ENCODE assay signal across 11 cellular contexts in genomic region chr9:133349965-133350624, GRCh38. TPM values are rescaled to one million over a fixed set of nuclear protein-coding genes. Genes with fewer than 3 reads are reported as not detected.
DNase-seq lines count a peak whose midpoint lies in the region; ATAC-seq, FAIRE-seq and TF ChIP-seq lines count a peak whose summit lies in the region.
"Had no signal": no experiment of that assay in that cellular context is flagged by ENCODE, and none has a peak within 500 bp of the region (broad histone marks: within the 10 kb centered on the region; RNA-seq: fewer than 3 reads in every experiment).

No MANE protein-coding gene starts in this region.

- H3K27ac ChIP-seq in mesenchymal stem cell (ENCODE audit: low read length, poor library complexity, severe bottlenecking) = no peak overlapping the region
- no peak overlapping the region for H3K27ac ChIP-seq in suprapubic skin
- H3K27ac ChIP-seq: SJSA1 had no signal

- H3K27me3 ChIP-seq in mesenchymal stem cell (ENCODE audit: control insufficient read depth in 1 of 2, insufficient read depth in 1 of 2, low read length in 2 of 2) (no peaks in the 10 kb centered on the region), suprapubic skin (no peaks in the 10 kb centered on the region)
- H3K27me3 ChIP-seq: SJSA1 had no signal

- no peak overlapping the region for H4K8ac ChIP-seq in mesenchymal stem cell (ENCODE audit: low read length)

- H3K4me1 Mint-ChIP-seq in CD14-positive monocyte (peaks cover 41% of the 10 kb centered on the region), HFFc6 (ENCODE audit: low read depth) (peaks cover 34% of the 10 kb centered on the region)

- no peak overlapping the region for H3K4ac ChIP-seq in mesenchymal stem cell (ENCODE audit: low read depth in 1 of 2, low read length in 2 of 2)

- in situ Hi-C loops in G401 (cut with HindIII; ENCODE audit: low sequenced_read_pairs) = no loop called here

- peak overlapping the region in 1 of 2 experiments; percentile 9 for H3K23ac ChIP-seq in mesenchymal stem cell (ENCODE audit: low read length in 2 of 2)

- intact Hi-C loops in CD14-positive monocyte (cut with micrococcal nuclease) = no loop called here

- no peak for DNase-seq in CD14-positive monocyte (ENCODE audit: low spot score)
- no peak for DNase-seq in HFFc6
- DNase-seq in activated naive CD4-positive, alpha-beta T cell treated with anti-CD3 and anti-CD28 coated beads, Interleukin-2, amount 50 U/mL, for 72 hours (ENCODE audit: low spot score in 2 of 2) = no peak
- no peak for DNase-seq in mesenchymal stem cell
- no peak for DNase-seq in G401 (ENCODE audit: low spot score)
- no peak for DNase-seq in suprapubic skin (ENCODE audit: low spot score in 2 of 2)
- no peak for DNase-seq in GM19239 (ENCODE audit: insufficient read length, low spot score)

- TF ChIP-seq POLR2A in suprapubic skin (IDR thresholded peaks at IDR 0.05) = no peak

- no peak for ATAC-seq in activated naive CD4-positive, alpha-beta T cell treated with anti-CD3 and anti-CD28 coated beads, Interleukin-2, amount 50 U/mL, for 72 hours
- no peak for ATAC-seq in HG03135 (IDR thresholded peaks at IDR 0.05; ENCODE audit: unreplicated experiment)

- H2BK5ac ChIP-seq in mesenchymal stem cell (ENCODE audit: low read depth, low read length, poor library complexity, severe bottlenecking) = no peak overlapping the region

- peaks cover 66 to 69% of the 10 kb centered on the region in 2 experiments for H3K36me3 ChIP-seq in mesenchymal stem cell (ENCODE audit: control insufficient read depth in 1 of 2, insufficient read depth in 2 of 2, low read depth in 1 of 2, low read length in 2 of 2)
- H3K36me3 ChIP-seq in suprapubic skin = peaks cover 53% of the 10 kb centered on the region

- 93% methylated on average over 15 of the region's 15 CpGs for WGBS in mesenchymal stem cell
- 78% methylated on average over 15 of the region's 15 CpGs for WGBS in suprapubic skin

- TF ChIP-seq EP300 in suprapubic skin (IDR thresholded peaks at IDR 0.05) = no peak

- H3K27ac Mint-ChIP-seq in CD14-positive monocyte = peak overlapping the region in 4 of 7 donors; percentile 37 to 94 (median 47)
- H3K27ac Mint-ChIP-seq in HFFc6 = peak overlapping the region; percentile 98
- peak overlapping the region; percentile 98 to 100 for H3K27ac Mint-ChIP-seq in activated naive CD4-positive, alpha-beta T cell treated with anti-CD3 and anti-CD28 coated beads, Interleukin-2, amount 50 U/mL, for 72 hours

- H4K91ac ChIP-seq in mesenchymal stem cell (ENCODE audit: low read length) = no peak overlapping the region

- no peak overlapping the region for H2BK15ac ChIP-seq in mesenchymal stem cell (ENCODE audit: low read depth, poor library complexity, severe bottlenecking)

- H3K36me3 Mint-ChIP-seq in CD14-positive monocyte (peaks cover 57 to 70% of the 10 kb centered on the region in 2 donors), HFFc6 (ENCODE audit: low read depth) (peaks cover 40% of the 10 kb centered on the region)
- H3K36me3 Mint-ChIP-seq in activated naive CD4-positive, alpha-beta T cell treated with anti-CD3 and anti-CD28 coated beads, Interleukin-2, amount 50 U/mL, for 72 hours = peaks cover 32 to 39% of the 10 kb centered on the region in 2 donors

- peak overlapping the region; percentile 100 for H3K9ac ChIP-seq in mesenchymal stem cell (ENCODE audit: low read length)

- TF ChIP-seq CTCF in CD14-positive monocyte (IDR thresholded peaks at IDR 0.05) (no peak), HFFc6 (IDR thresholded peaks at IDR 0.05) (no peak), suprapubic skin (IDR thresholded peaks at IDR 0.05) (no peak)

- H3K9me3 ChIP-seq in mesenchymal stem cell (ENCODE audit: control insufficient read depth, low read length) (no peaks in the 10 kb centered on the region), suprapubic skin (no peaks in the 10 kb centered on the region)
- H3K9me3 ChIP-seq: SJSA1 had no signal

- no peak overlapping the region for H2BK12ac ChIP-seq in mesenchymal stem cell (ENCODE audit: low read length in 2 of 2)

- peaks cover 25% of the 10 kb centered on the region for H3K79me1 ChIP-seq in mesenchymal stem cell (replicated peaks; ENCODE audit: low read length, poor library complexity, severe bottlenecking)

- peak overlapping the region; percentile 1 for H3K4me2 ChIP-seq in mesenchymal stem cell (ENCODE audit: low read length, poor library complexity, severe bottlenecking)

- no peak overlapping the region for H3K18ac ChIP-seq in mesenchymal stem cell (ENCODE audit: low read depth in 1 of 2, low read length in 2 of 2)

- H3K4me3 ChIP-seq in mesenchymal stem cell (ENCODE audit: insufficient read depth in 1 of 2, low read depth in 1 of 2, low read length in 2 of 2) (peak overlapping the region in 1 of 2 experiments; percentile 99), suprapubic skin (no peak overlapping the region)

- H3K9me3 Mint-ChIP-seq in CD14-positive monocyte (peaks cover 0 to 6% (median 0%) of the 10 kb centered on the region in 7 donors), HFFc6 (peaks cover 8% of the 10 kb centered on the region; the same call in 1 of the 2 replicates)
- no peaks in the 10 kb centered on the region for H3K9me3 Mint-ChIP-seq in activated naive CD4-positive, alpha-beta T cell treated with anti-CD3 and anti-CD28 coated beads, Interleukin-2, amount 50 U/mL, for 72 hours
- H3K9me3 Mint-ChIP-seq: IgD-negative memory B cell had no signal

- FAIRE-seq in GM19239 (lab: Jason Lieb, UNC) = no peak
- FAIRE-seq: urothelium cell line had no signal

- peaks cover 0 to 2% (median 0%) of the 10 kb centered on the region in 3 donors for H3K27me3 Mint-ChIP-seq in CD14-positive monocyte (ENCODE audit: low read depth in 3 of 3)
- peaks cover 14% of the 10 kb centered on the region for H3K27me3 Mint-ChIP-seq in HFFc6 (ENCODE audit: insufficient read depth)
- H3K27me3 Mint-ChIP-seq: IgD-negative memory B cell had no signal

- H3K4me1 ChIP-seq in mesenchymal stem cell (ENCODE audit: control insufficient read depth, insufficient read depth, low read depth, low read length) (peaks cover 24% of the 10 kb centered on the region), suprapubic skin (peaks cover 50% of the 10 kb centered on the region)

- H3K4me3 Mint-ChIP-seq in CD14-positive monocyte = no peak overlapping the region
- H3K4me3 Mint-ChIP-seq in HFFc6 = peak overlapping the region; percentile 99

- no peak overlapping the region for H2BK120ac ChIP-seq in mesenchymal stem cell (ENCODE audit: low read depth, low read length)

- no peak overlapping the region for H2AFZ ChIP-seq in mesenchymal stem cell (ENCODE audit: low read depth, low read length)

- no peak overlapping the region for H3K14ac ChIP-seq in mesenchymal stem cell (ENCODE audit: low read length in 2 of 2)

- no peak overlapping the region for H2AK5ac ChIP-seq in mesenchymal stem cell (ENCODE audit: low read length, severe bottlenecking)

RNA-seq across cellular contexts. Expression of gene RPL7A, which starts 2.1 kb away (rescaled TPM):
- 100 to 1,000 TPM; 390 to 437 TPM for polyA plus RNA-seq in CD14-positive monocyte
- 1,000 to 10,000 TPM; 2,011 to 2,156 (median 2,046) TPM for total RNA-seq in HFFc6 (2021; fragmentation: NEBNext Ultra II Directional; extraction: Animal tissue kit (Norgen Biotek cat#: 25700))
- 1,000 to 10,000 TPM; 3,254 to 3,908 TPM for total RNA-seq in activated naive CD4-positive, alpha-beta T cell treated with anti-CD3 and anti-CD28 coated beads, Interleukin-2, amount 50 U/mL, for 72 hours
- 1,924 TPM for polyA plus RNA-seq in mesenchymal stem cell (2013, experiment 1 of 2)
- polyA plus RNA-seq in mesenchymal stem cell (2013, experiment 2 of 2) = 1,950 TPM
- total RNA-seq in G401 (2014; rRNA removed; shearing (Covaris generic)) = 3,218 and 3,629 TPM in 2 replicates
- 1,000 to 10,000 TPM; 1,468 to 3,048 (median 2,531) TPM for total RNA-seq in suprapubic skin

RNA-seq across cellular contexts. Expression of gene MED22, which starts 2.2 kb away (rescaled TPM):
- polyA plus RNA-seq in CD14-positive monocyte = 1 to 10 TPM; 6.8 to 9.6 TPM
- total RNA-seq in HFFc6 (2021; fragmentation: NEBNext Ultra II Directional; extraction: Animal tissue kit (Norgen Biotek cat#: 25700)) = 10 to 100 TPM; 17.9 to 22.3 (median 20.8) TPM
- 10 to 100 TPM; 27.7 to 29.4 TPM for total RNA-seq in activated naive CD4-positive, alpha-beta T cell treated with anti-CD3 and anti-CD28 coated beads, Interleukin-2, amount 50 U/mL, for 72 hours
- polyA plus RNA-seq in mesenchymal stem cell (2013, experiment 1 of 2) = 17.8 TPM
- 17.7 TPM for polyA plus RNA-seq in mesenchymal stem cell (2013, experiment 2 of 2)
- 27.4 and 28.2 TPM in 2 replicates for total RNA-seq in G401 (2014; rRNA removed; shearing (Covaris generic))
- total RNA-seq in suprapubic skin = 10 to 100 TPM; 11.5 to 27.4 (median 18.8) TPM

RNA-seq across cellular contexts. Expression of gene SURF1, which starts 6.2 kb away (rescaled TPM):
- polyA plus RNA-seq in CD14-positive monocyte = 100 to 1,000 TPM in 1 of 2 donors, 10 to 100 TPM in 1; 98.4 to 140 TPM
- 10 to 100 TPM; 25.3 to 29.1 (median 26.8) TPM for total RNA-seq in HFFc6 (2021; fragmentation: NEBNext Ultra II Directional; extraction: Animal tissue kit (Norgen Biotek cat#: 25700))
- 10 to 100 TPM; 20.2 to 24.9 TPM for total RNA-seq in activated naive CD4-positive, alpha-beta T cell treated with anti-CD3 and anti-CD28 coated beads, Interleukin-2, amount 50 U/mL, for 72 hours
- 30.0 TPM for polyA plus RNA-seq in mesenchymal stem cell (2013, experiment 1 of 2)
- 30.1 TPM for polyA plus RNA-seq in mesenchymal stem cell (2013, experiment 2 of 2)
- 33.8 and 51.7 TPM in 2 replicates for total RNA-seq in G401 (2014; rRNA removed; shearing (Covaris generic))
- 10 to 100 TPM; 29.1 to 45.0 (median 33.4) TPM for total RNA-seq in suprapubic skin

RNA-seq across cellular contexts. Expression of gene SURF2, which starts 6.3 kb away (rescaled TPM):
- 10 to 100 TPM; 17.5 to 24.7 TPM for polyA plus RNA-seq in CD14-positive monocyte
- total RNA-seq in HFFc6 (2021; fragmentation: NEBNext Ultra II Directional; extraction: Animal tissue kit (Norgen Biotek cat#: 25700)) = 10 to 100 TPM; 16.6 to 20.9 (median 18.2) TPM
- total RNA-seq in activated naive CD4-positive, alpha-beta T cell treated with anti-CD3 and anti-CD28 coated beads, Interleukin-2, amount 50 U/mL, for 72 hours = 10 to 100 TPM in 1 of 2 donors, 1 to 10 TPM in 1; 10.0 to 12.9 TPM
- polyA plus RNA-seq in mesenchymal stem cell (2013, experiment 1 of 2) = 23.7 TPM
- 24.2 TPM for polyA plus RNA-seq in mesenchymal stem cell (2013, experiment 2 of 2)
- 32.3 and 47.5 TPM in 2 replicates for total RNA-seq in G401 (2014; rRNA removed; shearing (Covaris generic))
- total RNA-seq in suprapubic skin = 10 to 100 TPM; 15.3 to 42.3 (median 31.2) TPM

RNA-seq across cellular contexts. Expression of gene SURF6, which starts 14.1 kb away (rescaled TPM):
- polyA plus RNA-seq in CD14-positive monocyte = 1 to 10 TPM in 1 of 2 donors, under 1 TPM in 1; 0.75 to 2.9 TPM
- total RNA-seq in HFFc6 (2021; fragmentation: NEBNext Ultra II Directional; extraction: Animal tissue kit (Norgen Biotek cat#: 25700)) = 10 to 100 TPM; 11.2 to 19.3 (median 13.5) TPM
- total RNA-seq in activated naive CD4-positive, alpha-beta T cell treated with anti-CD3 and anti-CD28 coated beads, Interleukin-2, amount 50 U/mL, for 72 hours = 10 to 100 TPM; 10.7 to 22.0 TPM
- 10.1 TPM for polyA plus RNA-seq in mesenchymal stem cell (2013, experiment 1 of 2)
- polyA plus RNA-seq in mesenchymal stem cell (2013, experiment 2 of 2) = 9.7 TPM
- 23.3 and 40.6 TPM in 2 replicates for total RNA-seq in G401 (2014; rRNA removed; shearing (Covaris generic))
- total RNA-seq in suprapubic skin = 10 to 100 TPM; 11.5 to 17.1 (median 15.8) TPM

Comparison
In these comparisons a context has a peak if more than half of its experiments do, and no peak if none do; other contexts are left out.
1. H3K27ac Mint-ChIP-seq: peak in every context shown above with its lines; median percentile 99 in activated naive CD4-positive, alpha-beta T cell treated with anti-CD3 and anti-CD28 coated beads, Interleukin-2, amount 50 U/mL, for 72 hours; 98 in HFFc6; 47 in CD14-positive monocyte.